Comparison of ENCODE assay signal across 19 cellular contexts in the genomic region with DNA sequence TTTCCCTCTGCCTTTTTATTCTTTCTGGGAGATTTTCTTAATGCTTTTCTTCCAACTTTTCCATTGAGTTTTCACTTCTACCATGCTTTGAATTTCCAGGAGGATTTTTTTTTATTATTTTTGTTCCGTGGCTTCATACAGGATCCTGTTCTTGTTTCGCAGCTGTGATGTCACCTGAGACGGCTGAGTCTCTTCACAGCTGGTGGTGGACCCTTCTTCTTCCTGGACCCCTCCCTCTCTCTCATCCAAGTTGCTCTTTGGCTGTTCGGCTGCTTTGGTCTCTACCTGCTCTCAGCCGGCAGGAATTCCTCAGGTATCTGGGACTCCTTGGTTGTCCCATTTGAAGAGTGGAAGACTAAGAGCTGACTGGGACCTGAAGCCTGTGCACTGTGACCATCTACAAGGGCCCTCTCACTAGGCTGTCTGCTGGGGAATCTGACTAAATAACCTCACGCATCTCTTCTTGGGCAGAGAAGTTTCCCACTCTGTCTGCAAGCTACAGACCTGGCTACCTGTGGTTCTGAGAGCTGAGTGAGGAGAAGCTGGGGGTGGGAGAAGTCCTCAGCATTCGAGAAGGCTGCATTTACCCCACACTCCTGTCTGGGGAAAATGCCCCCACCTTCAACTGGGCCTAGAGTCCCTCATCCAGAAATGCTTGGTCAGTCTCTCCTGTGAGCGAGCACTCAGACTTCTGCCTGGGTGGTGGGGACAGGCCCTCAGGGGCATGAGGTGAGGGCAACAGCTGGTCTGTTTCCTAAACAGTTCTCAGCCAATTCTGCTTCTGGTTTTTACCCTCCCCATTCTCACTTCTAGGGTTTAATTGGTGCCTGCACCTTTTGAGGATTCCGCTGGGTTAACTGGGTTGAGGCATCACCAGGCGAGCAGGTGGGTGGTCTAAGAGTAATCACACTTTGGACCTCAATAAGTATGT.
DNase-seq lines count a peak whose midpoint lies in the region; ATAC-seq, FAIRE-seq and TF ChIP-seq lines count a peak whose summit lies in the region.
"Had no signal": no experiment of that assay in that cellular context is flagged by ENCODE, and none has a peak within 500 bp of the region (broad histone marks: within the 10 kb centered on the region; RNA-seq: fewer than 3 reads in every experiment).

No MANE protein-coding gene starts in this region.

- H3K4me3 Mint-ChIP-seq in CD4-positive, alpha-beta T cell: peak overlapping the region; percentile 45
- H3K4me3 Mint-ChIP-seq in activated B cell treated with CpG ODN at 0.5 μM for 24 hours: no peak overlapping the region

- H3K27ac ChIP-seq in A549: peak overlapping the region; percentile 57 to 90; a peak in 5 of 6 replicates
- H3K27ac ChIP-seq in CD4-positive, alpha-beta T cell (ENCODE audit: low read depth, low read length): no peak overlapping the region
- H3K27ac ChIP-seq: cardiac muscle cell, esophagus muscularis mucosa had no signal

- FAIRE-seq in A549 (lab: Jason Lieb, UNC): no peak
- FAIRE-seq: G401.6 had no signal

- DNase-seq in A549 (ENCODE audit: low read depth in 1 of 2, low spot score in 1 of 2) (no peak), activated B cell treated with CpG ODN at 0.5 μM for 24 hours (no peak), left kidney (ENCODE audit: low read depth, low spot score) (peak; percentile 71), 8988T (no peak), islet precursor cell (no peak)
- DNase-seq in CD4-positive, alpha-beta T cell: peak in 1 of 10 experiments; percentile 14
- DNase-seq: activated CD4-positive, alpha-beta T cell treated with anti-CD3 and anti-CD28 coated beads for 1 hour; amniotic stem cell; Karpas-422; NCI-H2081 treated with DMSO at 0.1 percent for 48 hours; NCI-H524 treated with DMSO at 0.1 percent for 48 hours; SHP77 treated with DMSO at 0.1 percent for 48 hours; stimulated activated CD4-positive, alpha-beta T cell treated with anti-CD3 and anti-CD28 coated beads, Interleukin-1b, Interleukin-23, amount 100 ng/mL, for 48 hours; T-helper 9 cell had no signal

- POLR2A ChIA-PET in A549 (lab: Yijun Ruan, JAX): no interaction called here
- POLR2A ChIA-PET in CD4-positive, alpha-beta T cell (lab: Charles Lee): no interaction called here
- POLR2A ChIA-PET in activated B cell treated with CpG ODN at 0.5 μM for 24 hours (lab: Charles Lee): no interaction called here

- TF ChIP-seq POLR2A in A549 (IDR thresholded peaks at IDR 0.05; ENCODE audit: low read length): no peak

- no peaks in the 10 kb centered on the region for H3K27me3 ChIP-seq in CD4-positive, alpha-beta T cell (ENCODE audit: control insufficient read depth, insufficient read depth, low read length)
- H3K27me3 ChIP-seq: cardiac muscle cell, esophagus muscularis mucosa had no signal

- intact Hi-C loops in CD4-positive, alpha-beta T cell (cut with DNase I, micrococcal nuclease): no loop called here
- intact Hi-C loops in activated B cell treated with CpG ODN at 0.5 μM for 24 hours (cut with micrococcal nuclease): no loop called here

- H3K27me3 Mint-ChIP-seq in CD4-positive, alpha-beta T cell: no peaks in the 10 kb centered on the region
- H3K27me3 Mint-ChIP-seq in activated B cell treated with CpG ODN at 0.5 μM for 24 hours: no peaks in the 10 kb centered on the region

- no peak overlapping the region for H3K4me3 ChIP-seq in A549
- H3K4me3 ChIP-seq: cardiac muscle cell, esophagus muscularis mucosa had no signal

- no peaks in the 10 kb centered on the region for H3K9me3 Mint-ChIP-seq in CD4-positive, alpha-beta T cell
- no peaks in the 10 kb centered on the region for H3K9me3 Mint-ChIP-seq in activated B cell treated with CpG ODN at 0.5 μM for 24 hours

- peak overlapping the region; percentile 37 for H3K27ac Mint-ChIP-seq in CD4-positive, alpha-beta T cell
- peak overlapping the region; percentile 4 for H3K27ac Mint-ChIP-seq in activated B cell treated with CpG ODN at 0.5 μM for 24 hours

- no peak for TF ChIP-seq RAD21 in A549 (conservative IDR thresholded peaks at IDR 0.05 in 1 of 2, IDR thresholded peaks at IDR 0.05 in 1 of 2)

- H3K4me1 Mint-ChIP-seq in CD4-positive, alpha-beta T cell (ENCODE audit: low read depth): peaks cover 9% of the 10 kb centered on the region
- peaks cover 3% of the 10 kb centered on the region for H3K4me1 Mint-ChIP-seq in activated B cell treated with CpG ODN at 0.5 μM for 24 hours

- no peak for TF ChIP-seq EP300 in A549 (IDR thresholded peaks at IDR 0.05)

- CTCF ChIA-PET in A549 (lab: Yijun Ruan, JAX): interaction anchor here (0.9 to 2.7 kb wide), 6 partner anchors 8 to 186 kb away, joined by 3 to 13 read pairs (median 4); no protein-coding TSS in a partner anchor
- CTCF ChIA-PET in CD4-positive, alpha-beta T cell (lab: Charles Lee): no interaction called here
- CTCF ChIA-PET in activated B cell treated with CpG ODN at 0.5 μM for 24 hours (lab: Charles Lee): no interaction called here

- peaks cover 97% of the 10 kb centered on the region for H3K36me3 Mint-ChIP-seq in CD4-positive, alpha-beta T cell (ENCODE audit: low read depth)
- peaks cover 86% of the 10 kb centered on the region for H3K36me3 Mint-ChIP-seq in activated B cell treated with CpG ODN at 0.5 μM for 24 hours (ENCODE audit: low read depth)

- TF ChIP-seq CTCF in A549 (IDR thresholded peaks at IDR 0.05) (no peak), activated B cell treated with CpG ODN at 0.5 μM for 24 hours (IDR thresholded peaks at IDR 0.05) (no peak)
- TF ChIP-seq CTCF in CD4-positive, alpha-beta T cell (IDR thresholded peaks at IDR 0.05): no peak

- no peaks in the 10 kb centered on the region for H3K9me3 ChIP-seq in A549
- no peaks in the 10 kb centered on the region for H3K9me3 ChIP-seq in CD4-positive, alpha-beta T cell (ENCODE audit: control insufficient read depth, low read length)
- H3K9me3 ChIP-seq: esophagus muscularis mucosa had no signal

- H3K4me1 ChIP-seq in A549: peaks cover 32% of the 10 kb centered on the region

- ATAC-seq in A549 (no peak), activated B cell treated with CpG ODN at 0.5 μM for 24 hours (ENCODE audit: low read depth) (no peak), HG02642 (IDR thresholded peaks at IDR 0.05; ENCODE audit: poor library complexity, unreplicated experiment) (no peak), SK-N-SH treated with all-trans-retinoic acid at 6 μM for 48 hours (no peak)
- no peak for ATAC-seq in CD4-positive, alpha-beta T cell (ENCODE audit: poor library complexity)

- WGBS in A549 (ENCODE audit: missing lambda C conversion rate): 90% methylated on average over 10 of the region's 10 CpGs

- H3K4me2 ChIP-seq in A549: no peak overlapping the region

TF ChIP-seq in A549, 52 proteins besides CTCF, POLR2A, EP300 and RAD21 (continues in another document):
- TF ChIP-seq JUN (IDR thresholded peaks at IDR 0.05): no peak
- no peak for TF ChIP-seq TFCP2L1 (CRISPR knock-in tag; IDR thresholded peaks at IDR 0.05)
- TF ChIP-seq CEBPB (IDR thresholded peaks at IDR 0.05): no peak
- no peak for TF ChIP-seq TP53 (CRISPR knock-in tag; IDR thresholded peaks at IDR 0.05)
- TF ChIP-seq CBX2 (IDR thresholded peaks at IDR 0.05; ENCODE audit: borderline replicate concordance, low read depth): no peak
- no peak for TF ChIP-seq HDAC2 (IDR thresholded peaks at IDR 0.05)
- TF ChIP-seq KDM1A (IDR thresholded peaks at IDR 0.05; ENCODE audit: low read depth): no peak
- TF ChIP-seq MAZ (IDR thresholded peaks at IDR 0.05; ENCODE audit: borderline replicate concordance, low read depth, low read length): no peak
- TF ChIP-seq EHF (CRISPR knock-in tag; IDR thresholded peaks at IDR 0.05): no peak
- TF ChIP-seq FOSL2 (IDR thresholded peaks at IDR 0.05): no peak
- TF ChIP-seq FOSL2 (CRISPR knock-in tag; IDR thresholded peaks at IDR 0.05): no peak
- TF ChIP-seq, protein P1, sequence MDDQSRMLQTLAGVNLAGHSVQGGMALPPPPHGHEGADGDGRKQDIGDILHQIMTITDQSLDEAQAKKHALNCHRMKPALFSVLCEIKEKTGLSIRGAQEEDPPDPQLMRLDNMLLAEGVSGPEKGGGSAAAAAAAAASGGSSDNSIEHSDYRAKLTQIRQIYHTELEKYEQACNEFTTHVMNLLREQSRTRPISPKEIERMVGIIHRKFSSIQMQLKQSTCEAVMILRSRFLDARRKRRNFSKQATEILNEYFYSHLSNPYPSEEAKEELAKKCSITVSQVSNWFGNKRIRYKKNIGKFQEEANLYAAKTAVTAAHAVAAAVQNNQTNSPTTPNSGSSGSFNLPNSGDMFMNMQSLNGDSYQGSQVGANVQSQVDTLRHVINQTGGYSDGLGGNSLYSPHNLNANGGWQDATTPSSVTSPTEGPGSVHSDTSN (IDR thresholded peaks at IDR 0.05): no peak
- no peak for TF ChIP-seq MAFK (IDR thresholded peaks at IDR 0.05; ENCODE audit: partially characterized antibody)
- TF ChIP-seq RFX5 (IDR thresholded peaks at IDR 0.05): no peak
- no peak for TF ChIP-seq SREBF2 (IDR thresholded peaks at IDR 0.05)

TF ChIP-seq in SK-N-SH treated with all-trans-retinoic acid at 6 μM for 48 hours, 23 proteins besides CTCF, POLR2A, EP300 and RAD21 (continues in another document):
- no peak for TF ChIP-seq ESRRG (CRISPR knock-in tag; IDR thresholded peaks at IDR 0.05)
- TF ChIP-seq RARB (CRISPR knock-in tag; IDR thresholded peaks at IDR 0.05): no peak
- TF ChIP-seq ZNF8 (CRISPR knock-in tag; IDR thresholded peaks at IDR 0.05): no peak
- TF ChIP-seq SNAI2 (CRISPR knock-in tag; IDR thresholded peaks at IDR 0.05): no peak
- TF ChIP-seq, protein P2, sequence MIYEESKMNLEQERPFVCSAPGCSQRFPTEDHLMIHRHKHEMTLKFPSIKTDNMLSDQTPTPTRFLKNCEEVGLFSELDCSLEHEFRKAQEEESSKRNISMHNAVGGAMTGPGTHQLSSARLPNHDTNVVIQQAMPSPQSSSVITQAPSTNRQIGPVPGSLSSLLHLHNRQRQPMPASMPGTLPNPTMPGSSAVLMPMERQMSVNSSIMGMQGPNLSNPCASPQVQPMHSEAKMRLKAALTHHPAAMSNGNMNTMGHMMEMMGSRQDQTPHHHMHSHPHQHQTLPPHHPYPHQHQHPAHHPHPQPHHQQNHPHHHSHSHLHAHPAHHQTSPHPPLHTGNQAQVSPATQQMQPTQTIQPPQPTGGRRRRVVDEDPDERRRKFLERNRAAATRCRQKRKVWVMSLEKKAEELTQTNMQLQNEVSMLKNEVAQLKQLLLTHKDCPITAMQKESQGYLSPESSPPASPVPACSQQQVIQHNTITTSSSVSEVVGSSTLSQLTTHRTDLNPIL (CRISPR knock-in tag; IDR thresholded peaks at IDR 0.05; ENCODE audit: low read depth): no peak
